ENCODE assay signal across 1 cellular context in the genomic region with DNA sequence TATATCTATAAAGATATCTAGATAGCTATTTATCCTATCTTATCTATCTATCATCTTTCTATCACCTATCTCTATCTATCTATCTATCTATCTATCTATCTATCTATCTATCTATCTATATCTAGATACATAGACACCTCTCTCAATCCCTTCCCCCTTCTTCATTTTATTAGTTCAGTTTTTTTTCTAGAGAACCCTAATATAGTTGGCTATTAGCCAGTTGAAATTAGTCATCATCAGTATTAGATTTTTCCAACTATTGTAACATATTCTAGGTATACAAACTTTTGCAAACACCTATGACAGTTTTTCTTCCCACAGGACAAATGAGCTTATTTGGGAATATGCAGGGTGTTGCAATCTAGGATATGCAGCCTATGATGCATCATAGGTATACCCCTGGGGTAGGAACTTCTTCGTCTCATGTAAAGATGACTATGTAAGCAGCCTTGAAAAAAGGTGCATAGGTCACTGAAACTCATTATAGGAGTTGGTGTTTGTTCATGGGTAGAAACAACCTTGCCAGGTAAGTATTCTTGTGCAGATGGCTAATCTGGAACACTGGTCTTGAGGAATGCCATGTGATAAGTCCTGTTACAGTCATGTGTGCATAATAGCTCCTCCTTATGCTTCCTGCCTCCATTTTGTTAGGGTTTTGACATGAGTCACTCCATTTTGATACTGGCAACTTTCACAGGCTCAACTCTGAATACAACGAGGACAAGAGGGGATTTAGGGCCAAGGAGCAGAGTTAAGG.
TF ChIP-seq lines count a peak whose summit lies in the region.

No MANE protein-coding gene starts in this region.

TF ChIP-seq in K562, 482 proteins besides CTCF, POLR2A, EP300 and RAD21 (continued from another document):
- TF ChIP-seq ZHX1 (conservative IDR thresholded peaks at IDR 0.05; ENCODE audit: low read length) (no peak), KDM4B (IDR thresholded peaks at IDR 0.05; ENCODE audit: borderline replicate concordance in 2 of 2, low read depth in 1 of 2) (no peak), ZFPM2 (CRISPR knock-in tag; IDR thresholded peaks at IDR 0.05) (no peak), ZNF253 (CRISPR knock-in tag; conservative IDR thresholded peaks at IDR 0.05) (no peak), ILK (tag; IDR thresholded peaks at IDR 0.05; ENCODE audit: borderline replicate concordance, low read depth) (0 out of 2 replicates have a peak, but pooled peaks have one; percentile 25), CREB3 (tag; conservative IDR thresholded peaks at IDR 0.05; ENCODE audit: low read depth) (0 out of 2 replicates have a peak, but pooled peaks have one; percentile 37), PRMT5 (CRISPR knock-in tag; IDR thresholded peaks at IDR 0.05) (no peak), XRCC4 (IDR thresholded peaks at IDR 0.05; ENCODE audit: extremely low read depth, insufficient read depth, insufficient read length) (no peak), SIN3B (IDR thresholded peaks at IDR 0.05; ENCODE audit: low read depth) (no peak), IRF2 (CRISPR knock-in tag; IDR thresholded peaks at IDR 0.05) (no peak), SPI1 (IDR thresholded peaks at IDR 0.05; ENCODE audit: borderline replicate concordance, low read depth, low read length) (no peak), YY1 (IDR thresholded peaks at IDR 0.05; ENCODE audit: borderline replicate concordance in 1 of 3, control insufficient read depth in 1 of 3, extremely low read depth in 1 of 3, insufficient read depth in 3 of 3, insufficient read length in 1 of 3, insufficient replicate concordance in 2 of 3, low read depth in 1 of 3, low read length in 2 of 3) (peak in 1 of 3 experiments; percentile 41), MCM3 (IDR thresholded peaks at IDR 0.05) (no peak), RCOR1 (IDR thresholded peaks at IDR 0.05; ENCODE audit: borderline replicate concordance in 1 of 2, low read depth in 2 of 2, low read length in 2 of 2) (no peak), NCOA4 (IDR thresholded peaks at IDR 0.05; ENCODE audit: partially characterized antibody) (no peak), CCAR2 (IDR thresholded peaks at IDR 0.05; ENCODE audit: low read depth, low read length) (no peak), PYGO2 (tag; IDR thresholded peaks at IDR 0.05) (0 out of 2 replicates have a peak, but pooled peaks have one; percentile 61), NFE2L1 (tag; IDR thresholded peaks at IDR 0.05; ENCODE audit: borderline replicate concordance, low read depth) (0 out of 2 replicates have a peak, but pooled peaks have one; percentile 16), ADNP (tag; IDR thresholded peaks at IDR 0.05) (no peak), ZNF561 (CRISPR knock-in tag; conservative IDR thresholded peaks at IDR 0.05) (no peak), NCOA1 (IDR thresholded peaks at IDR 0.05; ENCODE audit: low read depth) (no peak), HIVEP1 (CRISPR knock-in tag; IDR thresholded peaks at IDR 0.05) (no peak), PTTG1 (tag; IDR thresholded peaks at IDR 0.05; ENCODE audit: low read depth) (peak; percentile 68), LCOR (CRISPR knock-in tag; IDR thresholded peaks at IDR 0.05) (no peak), DACH1 (IDR thresholded peaks at IDR 0.05; ENCODE audit: partially characterized antibody) (peak; percentile 78), DDX20 (tag; IDR thresholded peaks at IDR 0.05; ENCODE audit: low read depth) (peak; percentile 64; the same call in 1 of the 2 replicates), NFIC (IDR thresholded peaks at IDR 0.05) (peak; percentile 60), ZNF311 (CRISPR knock-in tag; IDR thresholded peaks at IDR 0.05) (peak; percentile 79; the same call in 1 of the 2 replicates), SMARCB1 (IDR thresholded peaks at IDR 0.05; ENCODE audit: insufficient read length, low read depth) (no peak), MITF (IDR thresholded peaks at IDR 0.05) (no peak), CAMTA2 (CRISPR knock-in tag; conservative IDR thresholded peaks at IDR 0.05) (no peak), SAFB2 (IDR thresholded peaks at IDR 0.05; ENCODE audit: borderline replicate concordance, low read depth, low read length, severe bottlenecking) (no peak), MCM2 (IDR thresholded peaks at IDR 0.05; ENCODE audit: low read depth) (no peak)
- TF ChIP-seq, protein P1, sequence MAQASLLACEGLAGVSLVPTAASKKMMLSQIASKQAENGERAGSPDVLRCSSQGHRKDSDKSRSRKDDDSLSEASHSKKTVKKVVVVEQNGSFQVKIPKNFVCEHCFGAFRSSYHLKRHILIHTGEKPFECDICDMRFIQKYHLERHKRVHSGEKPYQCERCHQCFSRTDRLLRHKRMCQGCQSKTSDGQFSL (CRISPR knock-in tag; IDR thresholded peaks at IDR 0.05) = no peak
- TF ChIP-seq, protein P1 (tag; IDR thresholded peaks at IDR 0.05) = peak in 1 of 2 experiments; percentile 74; a peak in 1 of 4 replicates
- TF ChIP-seq, protein P2, sequence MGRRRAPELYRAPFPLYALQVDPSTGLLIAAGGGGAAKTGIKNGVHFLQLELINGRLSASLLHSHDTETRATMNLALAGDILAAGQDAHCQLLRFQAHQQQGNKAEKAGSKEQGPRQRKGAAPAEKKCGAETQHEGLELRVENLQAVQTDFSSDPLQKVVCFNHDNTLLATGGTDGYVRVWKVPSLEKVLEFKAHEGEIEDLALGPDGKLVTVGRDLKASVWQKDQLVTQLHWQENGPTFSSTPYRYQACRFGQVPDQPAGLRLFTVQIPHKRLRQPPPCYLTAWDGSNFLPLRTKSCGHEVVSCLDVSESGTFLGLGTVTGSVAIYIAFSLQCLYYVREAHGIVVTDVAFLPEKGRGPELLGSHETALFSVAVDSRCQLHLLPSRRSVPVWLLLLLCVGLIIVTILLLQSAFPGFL (CRISPR knock-in tag; IDR thresholded peaks at IDR 0.05) = no peak
- TF ChIP-seq, protein P3, sequence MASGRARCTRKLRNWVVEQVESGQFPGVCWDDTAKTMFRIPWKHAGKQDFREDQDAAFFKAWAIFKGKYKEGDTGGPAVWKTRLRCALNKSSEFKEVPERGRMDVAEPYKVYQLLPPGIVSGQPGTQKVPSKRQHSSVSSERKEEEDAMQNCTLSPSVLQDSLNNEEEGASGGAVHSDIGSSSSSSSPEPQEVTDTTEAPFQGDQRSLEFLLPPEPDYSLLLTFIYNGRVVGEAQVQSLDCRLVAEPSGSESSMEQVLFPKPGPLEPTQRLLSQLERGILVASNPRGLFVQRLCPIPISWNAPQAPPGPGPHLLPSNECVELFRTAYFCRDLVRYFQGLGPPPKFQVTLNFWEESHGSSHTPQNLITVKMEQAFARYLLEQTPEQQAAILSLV (tag; IDR thresholded peaks at IDR 0.05) = peak; percentile 78
TF ChIP-seq in K562: peak in this region for 23.
